In genomic region chr6:109690373-109690739, GRCh38 we compare ENCODE assay signal across 8 cellular contexts. TPM values are rescaled to one million over a fixed set of nuclear protein-coding genes. Genes with fewer than 3 reads are reported as not detected.
DNase-seq lines count a peak whose midpoint lies in the region; ATAC-seq and TF ChIP-seq lines count a peak whose summit lies in the region.

No MANE protein-coding gene starts in this region.

- peaks cover 0 to 4% (median 0%) of the 10 kb centered on the region in 3 donors for H3K27me3 Mint-ChIP-seq in CD14-positive monocyte (ENCODE audit: low read depth in 3 of 3)
- no peaks in the 10 kb centered on the region for H3K27me3 Mint-ChIP-seq in activated naive CD4-positive, alpha-beta T cell treated with anti-CD3 and anti-CD28 coated beads, Interleukin-2, amount 50 U/mL, for 24 hours
- no peaks in the 10 kb centered on the region for H3K27me3 Mint-ChIP-seq in progenitor cell of endocrine pancreas

- DNase-seq in CD14-positive monocyte (ENCODE audit: low spot score) (no peak), HL-60 (ENCODE audit: low read depth in 1 of 2, low spot score in 1 of 2) (peak in 1 of 2 experiments; percentile 49), SHP77 treated with DMSO at 0.1 percent for 48 hours (lab: John Stamatoyannopoulos, UW) (peak; percentile 59), left cardiac atrium (peak; percentile 68), progenitor cell of endocrine pancreas (ENCODE audit: low spot score, unreplicated experiment) (peak; percentile 62), putamen (ENCODE audit: low spot score) (no peak)

- H3K4me1 Mint-ChIP-seq in CD14-positive monocyte: peaks cover 52% of the 10 kb centered on the region
- peaks cover 40% of the 10 kb centered on the region for H3K4me1 Mint-ChIP-seq in activated naive CD4-positive, alpha-beta T cell treated with anti-CD3 and anti-CD28 coated beads, Interleukin-2, amount 50 U/mL, for 24 hours
- peaks cover 9% of the 10 kb centered on the region for H3K4me1 Mint-ChIP-seq in progenitor cell of endocrine pancreas (ENCODE audit: low read depth)

- peak overlapping the region; percentile 87 to 95 for H3K4me3 Mint-ChIP-seq in CD14-positive monocyte
- H3K4me3 Mint-ChIP-seq in activated naive CD4-positive, alpha-beta T cell treated with anti-CD3 and anti-CD28 coated beads, Interleukin-2, amount 50 U/mL, for 24 hours: peak overlapping the region; percentile 98
- peak overlapping the region; percentile 93 for H3K4me3 Mint-ChIP-seq in progenitor cell of endocrine pancreas (ENCODE audit: low read depth)

- peak overlapping the region; percentile 76 for H3K27ac ChIP-seq in HL-60 (replicated peaks)

- TF ChIP-seq CTCF in CD14-positive monocyte (IDR thresholded peaks at IDR 0.05) (no peak), HL-60 (IDR thresholded peaks at IDR 0.05; ENCODE audit: insufficient read depth, low read length) (no peak), progenitor cell of endocrine pancreas (IDR thresholded peaks at IDR 0.05; ENCODE audit: unreplicated experiment) (no peak)

- peaks cover under 1 to 11% of the 10 kb centered on the region in 2 donors for H3K36me3 Mint-ChIP-seq in CD14-positive monocyte
- H3K36me3 Mint-ChIP-seq in activated naive CD4-positive, alpha-beta T cell treated with anti-CD3 and anti-CD28 coated beads, Interleukin-2, amount 50 U/mL, for 24 hours: no peaks in the 10 kb centered on the region
- H3K36me3 Mint-ChIP-seq in progenitor cell of endocrine pancreas (ENCODE audit: insufficient read depth): peaks cover 1% of the 10 kb centered on the region

- H3K9me3 Mint-ChIP-seq in CD14-positive monocyte (peaks cover 0 to 2% (median 0%) of the 10 kb centered on the region in 7 donors), progenitor cell of endocrine pancreas (ENCODE audit: low read depth) (no peaks in the 10 kb centered on the region)
- H3K9me3 Mint-ChIP-seq in activated naive CD4-positive, alpha-beta T cell treated with anti-CD3 and anti-CD28 coated beads, Interleukin-2, amount 50 U/mL, for 24 hours: no peaks in the 10 kb centered on the region

- ATAC-seq in GM19452 (IDR thresholded peaks at IDR 0.05; ENCODE audit: unreplicated experiment) (peak; percentile 38), left cardiac atrium (peak; percentile 45 to 60)

- H3K27ac Mint-ChIP-seq in CD14-positive monocyte: peak overlapping the region; percentile 92 to 96 (median 93)
- H3K27ac Mint-ChIP-seq in activated naive CD4-positive, alpha-beta T cell treated with anti-CD3 and anti-CD28 coated beads, Interleukin-2, amount 50 U/mL, for 24 hours: peak overlapping the region; percentile 97
- peak overlapping the region; percentile 100 for H3K27ac Mint-ChIP-seq in progenitor cell of endocrine pancreas

- H3K4me3 ChIP-seq in HL-60 (replicated peaks; ENCODE audit: insufficient read depth, low read length): peak overlapping the region; percentile 98

- no peaks in the 10 kb centered on the region for H3K27me3 ChIP-seq in HL-60 (ENCODE audit: insufficient read depth, poor library complexity, severe bottlenecking)

- intact Hi-C loops in CD14-positive monocyte (cut with micrococcal nuclease) (loop anchor here (5.0 to 10.0 kb wide), 3 partner anchors 82 to 596 kb away; partner anchors contain the start of genes CDC40 (in 1 of the 2), CEP57L1 (in 1 of the 2) and SESN1 (in 1 of the 2)), left cardiac atrium (cut with DNase I) (no loop called here)

RNA-seq across cellular contexts. Expression of gene AK9, which starts 0.6 kb away (rescaled TPM):
- 1 to 10 TPM; 2.8 to 3.1 TPM for polyA plus RNA-seq in CD14-positive monocyte
- total RNA-seq in left cardiac atrium: 1 to 10 TPM; 7.6 to 9.8 TPM
- total RNA-seq in progenitor cell of endocrine pancreas: 12.8 and 16.4 TPM in 2 replicates

RNA-seq across cellular contexts. Expression of gene FIG4, which starts 0.7 kb away (rescaled TPM):
- 10 to 100 TPM; 53.7 to 65.3 TPM for polyA plus RNA-seq in CD14-positive monocyte
- total RNA-seq in left cardiac atrium (10 to 100 TPM in 1 of 2 donors, 1 to 10 TPM in 1; 8.2 to 11.1 TPM), progenitor cell of endocrine pancreas (30.0 and 31.0 TPM in 2 replicates)

Comparison
In these comparisons a context has a peak if more than half of its experiments do, and no peak if none do; other contexts are left out.
1. DNase-seq: peak in SHP77 treated with DMSO at 0.1 percent for 48 hours (single experiment), left cardiac atrium (single experiment) and progenitor cell of endocrine pancreas (single experiment); none in CD14-positive monocyte (single experiment) and putamen (single experiment).
2. intact Hi-C loops: an anchor here in CD14-positive monocyte (5.0 to 10.0 kb wide); none called in left cardiac atrium.
3. Peak in every context shown above with its lines, with median percentiles within 50 percentile points of each other: H3K27ac Mint-ChIP-seq and H3K4me3 Mint-ChIP-seq.